ENCODE assay signal across 24 cellular contexts in genomic region chr4:63080929-63081328, GRCh38.
"Had no signal": no experiment of that assay in that cellular context is flagged by ENCODE, and none has a peak within 500 bp of the region (broad histone marks: within the 10 kb centered on the region; RNA-seq: fewer than 3 reads in every experiment).

No MANE protein-coding gene starts in this region.

- H3K9ac ChIP-seq: neural progenitor cell, parathyroid adenoma had no signal

- H3K4me3 ChIP-seq: neural progenitor cell, ovary, psoas muscle, right lobe of liver, sigmoid colon, stomach, thoracic aorta, thyroid gland, tibial nerve, upper lobe of right lung, vagina had no signal

- H3K27ac ChIP-seq: neural progenitor cell, ovary, parathyroid adenoma, psoas muscle, right lobe of liver, sigmoid colon, stomach, thoracic aorta, thyroid gland, tibial nerve, upper lobe of right lung, vagina had no signal

- H3K4me1 ChIP-seq: neural progenitor cell, parathyroid adenoma, psoas muscle, right lobe of liver, sigmoid colon, stomach, thyroid gland, tibial nerve, upper lobe of right lung, vagina had no signal

- H3K27me3 ChIP-seq: neural progenitor cell, ovary, right lobe of liver, sigmoid colon, stomach, thyroid gland, tibial nerve, upper lobe of right lung, vagina had no signal

- H3K4me2 ChIP-seq: neural progenitor cell had no signal

- H2AFZ ChIP-seq: neural progenitor cell, parathyroid adenoma had no signal

- H3K36me3 ChIP-seq: neural progenitor cell, ovary, right lobe of liver, sigmoid colon, stomach, thoracic aorta, thyroid gland, tibial nerve, upper lobe of right lung, vagina had no signal

- DNase-seq: naive thymus-derived CD4-positive, alpha-beta T cell; natural killer cell; occipital lobe; ovary; posterior cingulate gyrus; psoas muscle; right cardiac atrium; right lobe of liver; sigmoid colon; small intestine; stimulated activated CD4-positive, alpha-beta T cell treated with anti-CD3 and anti-CD28 coated beads, Interleukin-15, amount 100 ng/mL, for 24 hours; stimulated activated CD4-positive, alpha-beta T cell treated with anti-CD3 and anti-CD28 coated beads, Interleukin-4, amount 100 ng/mL, for 1 hour; stimulated activated CD4-positive, alpha-beta T cell treated with anti-CD3 and anti-CD28 coated beads, Interleukin-4, amount 100 ng/mL, for 4 hours; stimulated activated CD8-positive, alpha-beta memory T cell treated with anti-CD3 and anti-CD28 coated beads, Interleukin-4, amount 100 ng/mL, for 48 hours; stimulated activated naive CD4-positive, alpha-beta T cell; stomach; thyroid gland; upper lobe of right lung had no signal

- ATAC-seq: naive thymus-derived CD4-positive, alpha-beta T cell; natural killer cell; psoas muscle; right cardiac atrium; right lobe of liver; stimulated activated memory B cell treated with anti-CD40 and anti-IgM and Interleukin-4, amounts not matched to agents 10 μg/mL and 1 μg/mL and 100 μg/mL, for 72 hours; upper lobe of right lung had no signal

- H3K79me2 ChIP-seq: parathyroid adenoma had no signal

- H3K9me3 ChIP-seq: ovary, right lobe of liver, thoracic aorta, thyroid gland, upper lobe of right lung, vagina had no signal
